In the genomic region with DNA sequence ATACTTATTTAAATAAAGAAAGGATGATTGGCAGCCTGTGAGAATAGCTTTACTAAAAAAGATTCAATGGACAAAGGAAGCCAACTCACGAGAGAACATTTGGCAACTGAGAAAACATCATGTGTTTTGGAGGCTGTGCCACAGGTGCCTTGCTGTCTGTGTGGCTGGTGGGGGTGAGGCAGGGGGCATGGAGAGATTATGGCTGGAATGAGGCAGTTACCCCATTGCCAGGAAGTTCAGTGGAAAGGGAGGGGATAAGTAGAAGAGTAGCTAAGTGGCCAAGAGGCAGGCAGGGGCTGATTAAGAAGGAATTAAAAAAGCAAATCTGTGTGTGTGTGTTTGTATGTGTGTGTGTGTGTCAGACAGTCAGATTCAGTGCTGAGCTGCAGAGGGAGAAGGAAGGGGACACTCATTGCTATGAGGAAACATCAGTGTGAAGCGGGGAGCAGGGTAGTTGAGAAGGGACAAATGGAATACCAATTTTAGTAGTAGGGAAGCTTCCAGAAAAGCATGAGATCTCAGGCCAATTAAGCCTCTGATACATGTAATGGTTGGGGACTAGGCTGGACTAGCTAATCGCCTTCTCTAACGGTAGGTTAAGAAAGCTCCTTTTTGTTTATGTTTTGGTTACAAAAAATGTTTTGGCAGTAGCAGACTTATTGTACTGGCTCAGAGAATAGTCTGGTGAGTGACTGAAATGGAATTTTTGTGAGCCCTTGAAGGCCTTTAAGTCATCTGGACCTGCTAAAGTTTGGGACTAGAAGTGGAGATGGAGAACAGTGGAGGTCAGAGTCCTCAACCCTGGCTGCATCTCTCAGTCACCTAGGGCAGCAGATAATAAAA, we compare ENCODE assay signal across 13 cellular contexts. TPM values are rescaled to one million over a fixed set of nuclear protein-coding genes. Genes with fewer than 3 reads are reported as not detected.
DNase-seq lines count a peak whose midpoint lies in the region; ATAC-seq, FAIRE-seq and TF ChIP-seq lines count a peak whose summit lies in the region.
"Had no signal": no experiment of that assay in that cellular context is flagged by ENCODE, and none has a peak within 500 bp of the region (broad histone marks: within the 10 kb centered on the region; RNA-seq: fewer than 3 reads in every experiment).

No MANE protein-coding gene starts in this region.

- H3K4me3 ChIP-seq in mammary epithelial cell (replicated peaks in 1 of 3; ENCODE audit: insufficient read depth in 1 of 3, low read depth in 2 of 3, low read length in 3 of 3) (no peak overlapping the region), astrocyte (ENCODE audit: insufficient read depth, low read depth, low read length) (no peak overlapping the region), right cardiac atrium (ENCODE audit: low read length) (no peak overlapping the region)

- BruUV-seq in MCF 10A (replicated peaks; lab: Mats Ljungman, UMichigan): no TSS peak
- BruUV-seq in mammary epithelial cell (replicated peaks; lab: Mats Ljungman, UMichigan): no TSS peak

- H3K4me2 ChIP-seq in mammary epithelial cell (ENCODE audit: insufficient read depth, low read depth, low read length) (no peak overlapping the region), astrocyte (ENCODE audit: low read length) (peak overlapping the region; percentile 39)

- H3K27me3 Mint-ChIP-seq in MCF 10A (ENCODE audit: insufficient read depth, unreplicated experiment) (no peaks in the 10 kb centered on the region), astrocyte (ENCODE audit: low read depth, unreplicated experiment) (no peaks in the 10 kb centered on the region)
- H3K27me3 Mint-ChIP-seq in activated naive CD8-positive, alpha-beta T cell treated with anti-CD3 and anti-CD28 coated beads, Interleukin-2, amount 50 U/mL, for 24 hours: no peaks in the 10 kb centered on the region

- dilution Hi-C loops in mammary epithelial cell (cut with HindIII; ENCODE audit: low sequenced_read_pairs): no loop called here

- H3K4me1 ChIP-seq in mammary epithelial cell (ENCODE audit: insufficient read depth, low read length) (peaks cover 12% of the 10 kb centered on the region), astrocyte (ENCODE audit: insufficient read depth, low read length) (peaks cover 27% of the 10 kb centered on the region), right cardiac atrium (ENCODE audit: control insufficient read depth, insufficient read depth, low read length) (peaks cover 3% of the 10 kb centered on the region)

- peaks cover 9% of the 10 kb centered on the region for H3K4me1 Mint-ChIP-seq in MCF 10A (ENCODE audit: insufficient read depth, unreplicated experiment)
- peaks cover 6% of the 10 kb centered on the region for H3K4me1 Mint-ChIP-seq in astrocyte (ENCODE audit: low read depth, unreplicated experiment)
- H3K4me1 Mint-ChIP-seq in activated naive CD8-positive, alpha-beta T cell treated with anti-CD3 and anti-CD28 coated beads, Interleukin-2, amount 50 U/mL, for 24 hours: no peaks in the 10 kb centered on the region

- 67% methylated on average over 4 of the region's 4 CpGs for WGBS in mammary epithelial cell (ENCODE audit: low coverage, missing lambda C conversion rate)
- WGBS in right cardiac atrium: 37% methylated on average over 4 of the region's 4 CpGs

- H3K27ac Mint-ChIP-seq in MCF 10A (ENCODE audit: low read depth, unreplicated experiment) (no peak overlapping the region), astrocyte (ENCODE audit: unreplicated experiment) (no peak overlapping the region)
- no peak overlapping the region for H3K27ac Mint-ChIP-seq in activated naive CD8-positive, alpha-beta T cell treated with anti-CD3 and anti-CD28 coated beads, Interleukin-2, amount 50 U/mL, for 24 hours

- H3K27ac ChIP-seq in mammary epithelial cell (ENCODE audit: insufficient read depth, low read depth, low read length) (no peak overlapping the region), astrocyte (ENCODE audit: low read depth, low read length) (peak overlapping the region; percentile 47), right cardiac atrium (ENCODE audit: low read length) (peak overlapping the region; percentile 68)

- peak; percentile 99 for FAIRE-seq in astrocyte (lab: Jason Lieb, UNC)

- H3K9me3 Mint-ChIP-seq in MCF 10A (ENCODE audit: unreplicated experiment) (no peaks in the 10 kb centered on the region), astrocyte (ENCODE audit: unreplicated experiment) (no peaks in the 10 kb centered on the region)
- H3K9me3 Mint-ChIP-seq in activated naive CD8-positive, alpha-beta T cell treated with anti-CD3 and anti-CD28 coated beads, Interleukin-2, amount 50 U/mL, for 24 hours: no peaks in the 10 kb centered on the region

- H3K4me3 Mint-ChIP-seq in MCF 10A (ENCODE audit: unreplicated experiment) (no peak overlapping the region), astrocyte (ENCODE audit: unreplicated experiment) (no peak overlapping the region)
- no peak overlapping the region for H3K4me3 Mint-ChIP-seq in activated naive CD8-positive, alpha-beta T cell treated with anti-CD3 and anti-CD28 coated beads, Interleukin-2, amount 50 U/mL, for 24 hours

- H3K36me3 Mint-ChIP-seq in MCF 10A (ENCODE audit: insufficient read depth, unreplicated experiment): peaks cover 32% of the 10 kb centered on the region
- H3K36me3 Mint-ChIP-seq in astrocyte (ENCODE audit: low read depth, unreplicated experiment): peaks cover 2% of the 10 kb centered on the region
- H3K36me3 Mint-ChIP-seq in activated naive CD8-positive, alpha-beta T cell treated with anti-CD3 and anti-CD28 coated beads, Interleukin-2, amount 50 U/mL, for 24 hours (ENCODE audit: low read depth): peaks cover 8% of the 10 kb centered on the region

- no peaks in the 10 kb centered on the region for H3K9me3 ChIP-seq in mammary epithelial cell (replicated peaks; ENCODE audit: insufficient read depth, low read length)
- H3K9me3 ChIP-seq in astrocyte (ENCODE audit: insufficient read depth, low read depth, low read length): no peaks in the 10 kb centered on the region
- H3K9me3 ChIP-seq in right cardiac atrium (ENCODE audit: control insufficient read depth, low read length): no peaks in the 10 kb centered on the region

- H2AFZ ChIP-seq in mammary epithelial cell (ENCODE audit: low read depth, low read length) (no peak overlapping the region), astrocyte (ENCODE audit: low read depth, low read length) (no peak overlapping the region)

- DNase-seq in MCF 10A (ENCODE audit: unreplicated experiment) (peak; percentile 34), mammary epithelial cell (no peak), astrocyte (ENCODE audit: low read depth) (peak; percentile 87), right cardiac atrium (peak; percentile 22 to 65 (median 63)), NCI-H1436 treated with DMSO at 0.1 percent for 48 hours (lab: John Stamatoyannopoulos, UW) (no peak), COLO829 (ENCODE audit: low spot score) (no peak)
- no peak for DNase-seq in activated naive CD8-positive, alpha-beta T cell treated with anti-CD3 and anti-CD28 coated beads, Interleukin-2, amount 50 U/mL, for 24 hours
- no peak for DNase-seq in stimulated activated CD4-positive, alpha-beta T cell treated with anti-CD3 and anti-CD28 coated beads, Interleukin-15, amount 100 ng/mL, for 24 hours
- DNase-seq: amygdala; NCI-H1105 treated with DMSO at 0.1 percent for 48 hours; stimulated activated CD4-positive, alpha-beta T cell treated with anti-CD3 and anti-CD28 coated beads, Interleukin-1b, Interleukin-23, amount 100 ng/mL, for 48 hours; stimulated activated naive CD4-positive, alpha-beta T cell treated with Interleukin-2 at 50 U/mL for 16 hours; T-helper 9 cell had no signal

- peak; percentile 79 to 91 for ATAC-seq in right cardiac atrium
- no peak for ATAC-seq in activated naive CD8-positive, alpha-beta T cell treated with anti-CD3 and anti-CD28 coated beads, Interleukin-2, amount 50 U/mL, for 24 hours

- CTCF ChIA-PET in MCF 10A (lab: Yijun Ruan, JAX): interaction anchor here (1.3 kb wide), 1 partner anchor 13 kb away, joined by 4 read pairs; no protein-coding TSS in a partner anchor
- CTCF ChIA-PET in mammary epithelial cell (lab: Charles Lee; ENCODE audit: low non-redundant PET): no interaction called here

- POLR2A ChIA-PET in MCF 10A (lab: Yijun Ruan, JAX): interaction anchor here (1.1 kb wide), 1 partner anchor 61 kb away, joined by 3 read pairs; no protein-coding TSS in a partner anchor

- H3K9ac ChIP-seq in mammary epithelial cell (ENCODE audit: insufficient read depth, low read length): no peak overlapping the region
- H3K9ac ChIP-seq in astrocyte (ENCODE audit: low read length): peak overlapping the region; percentile 35

- H3K27me3 ChIP-seq in mammary epithelial cell (ENCODE audit: insufficient read depth, low read length) (no peaks in the 10 kb centered on the region), astrocyte (ENCODE audit: insufficient read depth, low read length) (no peaks in the 10 kb centered on the region), right cardiac atrium (ENCODE audit: control insufficient read depth, insufficient read depth) (no peaks in the 10 kb centered on the region)

- H3K79me2 ChIP-seq in mammary epithelial cell (ENCODE audit: insufficient read depth, low read length): no peaks in the 10 kb centered on the region
- H3K79me2 ChIP-seq in astrocyte (ENCODE audit: insufficient read depth, low read length): no peaks in the 10 kb centered on the region

- in situ Hi-C loops in mammary epithelial cell (cut with MboI; ENCODE audit: low sequenced_read_pairs in 2 of 2): no loop called here

- TF ChIP-seq CTCF in MCF 10A (IDR thresholded peaks at IDR 0.05; ENCODE audit: unreplicated experiment): no peak
- no peak for TF ChIP-seq CTCF in mammary epithelial cell (conservative IDR thresholded peaks at IDR 0.05 in 1 of 2, IDR thresholded peaks at IDR 0.05 in 1 of 2; ENCODE audit: extremely low read depth in 1 of 2, insufficient read depth in 1 of 2, low read depth in 1 of 2, low read length in 2 of 2)
- no peak for TF ChIP-seq CTCF in astrocyte (IDR thresholded peaks at IDR 0.05; ENCODE audit: insufficient read depth, low read depth, low read length)

- H3K36me3 ChIP-seq in mammary epithelial cell (ENCODE audit: insufficient read depth, low read length) (no peaks in the 10 kb centered on the region), astrocyte (ENCODE audit: insufficient read depth, low read length) (no peaks in the 10 kb centered on the region)

- intact Hi-C loops in MCF 10A (cut with micrococcal nuclease) (no loop called here), mammary epithelial cell (cut with micrococcal nuclease) (no loop called here), right cardiac atrium (cut with DNase I) (no loop called here)

- H4K20me1 ChIP-seq in mammary epithelial cell (ENCODE audit: insufficient read depth, low read length) (no peaks in the 10 kb centered on the region), astrocyte (ENCODE audit: insufficient read depth, low read length) (no peaks in the 10 kb centered on the region)

RNA-seq across cellular contexts. Expression of gene TMEM164, which starts 18.5 kb away (rescaled TPM):
- 39.2 and 39.4 TPM in 2 replicates for total RNA-seq in MCF 10A (2022)
- total RNA-seq in mammary epithelial cell: 10 to 100 TPM in 1 of 2 donors, 1 to 10 TPM in 1; 8.3 to 19.1 TPM
- 18.8 TPM for polyA plus RNA-seq in mammary epithelial cell
- 32.6 TPM for polyA minus RNA-seq in mammary epithelial cell
- total RNA-seq in astrocyte: 17.3 and 17.6 TPM in 2 replicates
- total RNA-seq in right cardiac atrium: 10 to 100 TPM; 29.7 to 37.5 (median 34.3) TPM
- polyA plus RNA-seq in right cardiac atrium: 17.6 TPM

Comparison
In these comparisons a context has a peak if more than half of its experiments do, and no peak if none do; other contexts are left out.
1. DNase-seq: peak in MCF 10A (single experiment), astrocyte (single experiment) and right cardiac atrium (3 of 3); none in mammary epithelial cell (single experiment), activated naive CD8-positive, alpha-beta T cell treated with anti-CD3 and anti-CD28 coated beads, Interleukin-2, amount 50 U/mL, for 24 hours (single experiment), NCI-H1436 treated with DMSO at 0.1 percent for 48 hours (single experiment), stimulated activated CD4-positive, alpha-beta T cell treated with anti-CD3 and anti-CD28 coated beads, Interleukin-15, amount 100 ng/mL, for 24 hours (single experiment) and COLO829 (single experiment).